In the genomic region with DNA sequence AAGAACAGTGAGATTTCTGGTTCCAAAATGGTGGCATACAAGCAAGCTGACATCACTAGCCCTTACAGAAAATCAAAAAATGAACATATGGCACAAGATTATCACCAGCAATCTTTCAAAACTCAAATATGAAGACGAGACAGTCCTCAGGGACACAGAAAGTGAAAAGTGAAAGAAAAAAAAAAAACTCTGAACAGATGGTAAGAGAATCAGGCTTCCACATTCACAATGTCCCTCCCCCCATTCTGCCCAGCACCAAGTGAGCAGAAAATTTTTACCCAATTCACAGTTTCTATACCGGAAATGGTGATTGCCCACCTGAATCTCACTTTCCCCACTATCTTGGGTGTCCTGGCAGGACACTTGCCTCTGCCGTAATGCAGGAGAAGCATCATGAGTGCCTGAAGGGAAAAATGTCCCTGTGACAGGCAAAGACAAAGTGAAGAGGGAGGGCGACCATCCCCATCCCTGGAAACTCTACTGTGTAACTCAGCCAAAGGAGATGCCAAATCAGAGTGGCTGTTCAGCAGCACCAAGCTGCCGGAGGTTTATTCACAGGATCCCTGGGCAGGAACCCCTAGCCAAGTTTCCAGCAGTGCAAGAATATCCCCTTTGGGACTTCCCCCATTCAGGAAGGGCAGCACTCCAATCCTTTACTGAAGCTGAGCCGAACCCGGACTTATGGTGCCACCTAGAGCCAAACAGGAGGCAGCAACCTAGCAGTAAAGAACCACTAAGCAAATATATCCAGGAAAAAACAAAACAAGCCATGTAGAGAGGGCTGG, we compare ENCODE assay signal across 8 cellular contexts.
DNase-seq lines count a peak whose midpoint lies in the region; ATAC-seq, FAIRE-seq and TF ChIP-seq lines count a peak whose summit lies in the region.

No MANE protein-coding gene starts in this region.

- H3K27ac Mint-ChIP-seq in activated CD4-positive, alpha-beta T cell treated with anti-CD3 and anti-CD28 coated beads, Interleukin-2, amount 10 ng/mL, durations not matched to agents 7 days and 5 days: no peak overlapping the region

- H3K27ac ChIP-seq in K562 (ENCODE audit: extremely low read depth, low read depth, low read length): no peak overlapping the region
- H3K27ac ChIP-seq in small intestine (ENCODE audit: low read depth in 1 of 2, low read length in 1 of 2): no peak overlapping the region

- H3K36me3 ChIP-seq in Loucy (ENCODE audit: insufficient read depth, low read length) (no peaks in the 10 kb centered on the region), K562 (ENCODE audit: control insufficient read depth, insufficient read depth, low read length) (no peaks in the 10 kb centered on the region), small intestine (ENCODE audit: control insufficient read depth in 2 of 2, insufficient read depth in 2 of 2, low read length in 2 of 2) (no peaks in the 10 kb centered on the region)

- 3% methylated on average over 7 of the region's 7 CpGs for WGBS in K562 (ENCODE audit: insufficient coverage, low coverage, missing lambda C conversion rate)
- 57 to 77% (median 68%) methylated on average over 7 of the region's 7 CpGs for WGBS in small intestine, 3 donors

- intact Hi-C loops in K562 (cut with micrococcal nuclease): loop anchor here (10.0 kb wide), 1 partner anchor 1900 kb away; no protein-coding TSS in a partner anchor

- H3K9me3 ChIP-seq in Loucy (ENCODE audit: insufficient read depth, low read depth, low read length) (no peaks in the 10 kb centered on the region), K562 (replicated peaks; ENCODE audit: control insufficient read depth, insufficient read depth, low read depth, low read length) (no peaks in the 10 kb centered on the region), small intestine (ENCODE audit: control insufficient read depth, low read depth) (no peaks in the 10 kb centered on the region)

- H3F3A ChIP-seq in Loucy (ENCODE audit: low read depth): no peaks in the 10 kb centered on the region

- no peak for TF ChIP-seq POLR2A in K562 (conservative IDR thresholded peaks at IDR 0.05)

- H3K9me3 Mint-ChIP-seq in activated CD4-positive, alpha-beta T cell treated with anti-CD3 and anti-CD28 coated beads, Interleukin-2, amount 10 ng/mL, durations not matched to agents 7 days and 5 days: no peaks in the 10 kb centered on the region

- H3K4me1 Mint-ChIP-seq in activated CD4-positive, alpha-beta T cell treated with anti-CD3 and anti-CD28 coated beads, Interleukin-2, amount 10 ng/mL, durations not matched to agents 7 days and 5 days: no peaks in the 10 kb centered on the region

- peaks cover 5% of the 10 kb centered on the region for H3K27me3 Mint-ChIP-seq in activated CD4-positive, alpha-beta T cell treated with anti-CD3 and anti-CD28 coated beads, Interleukin-2, amount 10 ng/mL, durations not matched to agents 7 days and 5 days

- TF ChIP-seq CTCF in AG10803 (conservative IDR thresholded peaks at IDR 0.05; ENCODE audit: low read length) (peak; percentile 57), Loucy (conservative IDR thresholded peaks at IDR 0.05; ENCODE audit: low read length) (peak; percentile 32; the same call in 1 of the 2 replicates), K562 (IDR thresholded peaks at IDR 0.05 in 2 of 3, conservative IDR thresholded peaks at IDR 0.05 in 1 of 3; ENCODE audit: insufficient read depth in 2 of 3, low read depth in 1 of 3, low read length in 3 of 3) (peak; percentile 52 to 59 (median 53); a peak in 5 of 6 replicates)

- H2AFZ ChIP-seq in Loucy (ENCODE audit: low read length) (no peak overlapping the region), K562 (ENCODE audit: low read depth, low read length) (no peak overlapping the region)

- BruUV-seq in K562 (replicated peaks; lab: Mats Ljungman, UMichigan): no TSS peak

- peak; percentile 7 to 60; a peak in 2 of 4 replicates for TF ChIP-seq RAD21 in K562 (CRISPR knock-in tag; conservative IDR thresholded peaks at IDR 0.05 in 1 of 2, IDR thresholded peaks at IDR 0.05 in 1 of 2)

- H3K4me3 ChIP-seq in AG10803 (ENCODE audit: low read length): no peak overlapping the region
- no peak overlapping the region for H3K4me3 ChIP-seq in Loucy (ENCODE audit: low read length, poor library complexity, severe bottlenecking)
- H3K4me3 ChIP-seq in K562: no peak overlapping the region
- H3K4me3 ChIP-seq in small intestine (ENCODE audit: low read depth in 1 of 2, low read length in 2 of 2): no peak overlapping the region

- H4K20me1 ChIP-seq in Loucy (ENCODE audit: insufficient read depth, low read length, poor library complexity, severe bottlenecking): no peaks in the 10 kb centered on the region
- no peaks in the 10 kb centered on the region for H4K20me1 ChIP-seq in K562 (replicated peaks; ENCODE audit: control insufficient read depth, insufficient read depth, low read length)

- in situ Hi-C loops in K562 (cut with MboI): no loop called here

- H3K9ac ChIP-seq in Loucy (ENCODE audit: low read depth, low read length, poor library complexity, severe bottlenecking) (no peak overlapping the region), K562 (ENCODE audit: insufficient read depth in 1 of 2, low read depth in 2 of 2, low read length in 2 of 2) (no peak overlapping the region)

- CTCF ChIA-PET in K562 (lab: Yijun Ruan, JAX; ENCODE audit: low intra/inter-chr PET ratio): no interaction called here
- CTCF ChIA-PET in activated CD4-positive, alpha-beta T cell treated with anti-CD3 and anti-CD28 coated beads, Interleukin-2, amount 10 ng/mL, durations not matched to agents 7 days and 5 days (lab: Charles Lee): no interaction called here

- FAIRE-seq in K562 (lab: Jason Lieb, UNC) (peak; percentile 68), small intestine (lab: Jason Lieb, UNC) (no peak)

- TF ChIP-seq EP300 in K562 (IDR thresholded peaks at IDR 0.05; ENCODE audit: low read length): no peak

- H3K4me3 Mint-ChIP-seq in activated CD4-positive, alpha-beta T cell treated with anti-CD3 and anti-CD28 coated beads, Interleukin-2, amount 10 ng/mL, durations not matched to agents 7 days and 5 days: no peak overlapping the region

- H3K36me3 Mint-ChIP-seq in activated CD4-positive, alpha-beta T cell treated with anti-CD3 and anti-CD28 coated beads, Interleukin-2, amount 10 ng/mL, durations not matched to agents 7 days and 5 days (ENCODE audit: low read depth): no peaks in the 10 kb centered on the region

- no peaks in the 10 kb centered on the region for H3K9me2 ChIP-seq in Loucy (replicated peaks; ENCODE audit: low read depth, low read length)

- no peak overlapping the region for H3K4me2 ChIP-seq in Loucy (ENCODE audit: low read depth, low read length, poor library complexity, severe bottlenecking)
- no peak overlapping the region for H3K4me2 ChIP-seq in K562 (ENCODE audit: insufficient read depth, low read length)

- peak; percentile 71 for ATAC-seq in GM19467 (IDR thresholded peaks at IDR 0.05; ENCODE audit: unreplicated experiment)
- ATAC-seq in K562: peak; percentile 87
- no peak for ATAC-seq in HG03521 (IDR thresholded peaks at IDR 0.05; ENCODE audit: unreplicated experiment)

- H3K4me1 ChIP-seq in Loucy (ENCODE audit: insufficient read depth, low read length, poor library complexity, severe bottlenecking) (no peaks in the 10 kb centered on the region), K562 (replicated peaks in 1 of 2; ENCODE audit: control insufficient read depth in 2 of 2, insufficient read depth in 2 of 2, low read length in 2 of 2) (no peaks in the 10 kb centered on the region), small intestine (ENCODE audit: control insufficient read depth in 2 of 2, insufficient read depth in 1 of 2, low read depth in 1 of 2, low read length in 1 of 2) (no peaks in the 10 kb centered on the region)

- H3K9me1 ChIP-seq in K562 (ENCODE audit: control insufficient read depth, insufficient read depth, low read length): no peaks in the 10 kb centered on the region

- DNase-seq in AG10803 (ENCODE audit: low read depth) (peak; percentile 39), K562 (ENCODE audit: extremely low read depth in 1 of 4, low spot score in 3 of 4) (peak in 2 of 4 experiments; percentile 19 to 46), small intestine (peak; percentile 21), cerebellar nuclear complex (lab: John Stamatoyannopoulos, UW) (no peak)
- no peak for DNase-seq in activated CD4-positive, alpha-beta T cell treated with anti-CD3 and anti-CD28 coated beads, Interleukin-2, amount 10 ng/mL, durations not matched to agents 7 days and 5 days

- H3K27me3 ChIP-seq in Loucy (ENCODE audit: insufficient read depth, low read length, poor library complexity, severe bottlenecking): no peaks in the 10 kb centered on the region
- H3K27me3 ChIP-seq in K562 (ENCODE audit: control insufficient read depth in 2 of 2, insufficient read depth in 2 of 2, low read length in 2 of 2): no peaks in the 10 kb centered on the region
- H3K27me3 ChIP-seq in small intestine (ENCODE audit: control insufficient read depth in 2 of 2, insufficient read depth in 2 of 2, low read length in 2 of 2): no peaks in the 10 kb centered on the region

- H3K79me2 ChIP-seq in Loucy (ENCODE audit: insufficient read depth, low read length) (no peaks in the 10 kb centered on the region), K562 (ENCODE audit: control insufficient read depth, insufficient read depth, low read length) (no peaks in the 10 kb centered on the region)

- POLR2A ChIA-PET in K562 (lab: Yijun Ruan, JAX): interaction anchor here (0.9 kb wide), 1 partner anchor 9 kb away, joined by 3 read pairs; no protein-coding TSS in a partner anchor
- POLR2A ChIA-PET in activated CD4-positive, alpha-beta T cell treated with anti-CD3 and anti-CD28 coated beads, Interleukin-2, amount 10 ng/mL, durations not matched to agents 7 days and 5 days (lab: Charles Lee): no interaction called here

TF ChIP-seq in K562, 482 proteins besides CTCF, POLR2A, EP300 and RAD21:
- TF ChIP-seq SMC3 (conservative IDR thresholded peaks at IDR 0.05; ENCODE audit: insufficient read depth, low read depth, low read length): peak; percentile 45
- TF ChIP-seq KDM5B (IDR thresholded peaks at IDR 0.05; ENCODE audit: insufficient replicate concordance, low read depth, low read length): no peak

Comparison
In these comparisons a context has a peak if more than half of its experiments do, and no peak if none do; other contexts are left out.
1. DNase-seq: peak in AG10803 (single experiment) and small intestine (single experiment); none in cerebellar nuclear complex (0 of 2) and activated CD4-positive, alpha-beta T cell treated with anti-CD3 and anti-CD28 coated beads, Interleukin-2, amount 10 ng/mL, durations not matched to agents 7 days and 5 days (single experiment).
2. Peak in every context shown above with its lines, with median percentiles within 50 percentile points of each other: CTCF ChIP-seq.